ENCODE assay signal across 8 cellular contexts in the genomic region with DNA sequence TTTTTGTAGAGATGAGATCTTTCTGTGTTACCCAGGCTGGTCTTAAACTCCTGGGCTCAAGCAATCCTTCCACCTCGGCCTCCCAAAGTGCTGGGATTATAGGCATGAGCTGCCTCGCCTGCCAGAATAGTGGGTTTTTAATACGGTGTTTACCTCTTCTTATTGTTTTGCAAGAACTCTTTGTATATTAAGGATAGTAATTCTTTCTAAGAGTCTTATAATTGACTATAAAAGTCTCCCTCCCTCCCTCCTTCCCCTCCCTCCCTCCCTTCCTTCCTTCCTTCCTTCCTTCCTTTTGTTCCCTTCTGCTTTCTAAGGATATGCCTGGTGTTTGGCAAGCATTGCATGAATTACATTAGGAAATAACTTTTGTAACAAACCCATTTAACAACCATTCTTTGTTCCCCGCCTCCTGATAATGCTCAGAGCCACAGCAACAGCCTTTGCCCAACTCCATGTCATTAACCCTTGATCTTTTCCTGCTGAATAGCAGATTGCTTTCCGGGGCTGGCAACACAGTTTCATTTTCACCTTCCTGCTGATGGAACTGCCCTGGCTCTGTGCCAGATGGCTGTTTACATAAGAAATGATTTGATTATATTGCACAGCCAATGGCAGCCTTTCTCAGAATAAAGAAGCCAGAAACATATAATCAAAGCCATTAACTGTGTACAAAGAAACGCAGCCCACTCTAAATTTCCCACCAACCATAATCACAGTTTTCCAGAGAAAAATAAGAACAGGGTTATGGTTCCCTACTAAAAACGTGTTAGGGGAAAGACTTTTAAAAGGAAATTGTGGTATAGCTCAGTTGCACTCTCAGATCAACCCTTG.
DNase-seq lines count a peak whose midpoint lies in the region; ATAC-seq, FAIRE-seq and TF ChIP-seq lines count a peak whose summit lies in the region.

No MANE protein-coding gene starts in this region.

- no peak for ATAC-seq in A549
- peak; percentile 53 for ATAC-seq in PC-3
- peak; percentile 52 for ATAC-seq in omental fat pad (ENCODE audit: low FRiP score)

- TF ChIP-seq CTCF in A549 (IDR thresholded peaks at IDR 0.05) (no peak), PC-3 (conservative IDR thresholded peaks at IDR 0.05; ENCODE audit: low read depth, low read length) (no peak), choroid plexus epithelial cell (conservative IDR thresholded peaks at IDR 0.05; ENCODE audit: low read depth, low read length) (no peak), omental fat pad (IDR thresholded peaks at IDR 0.05) (no peak), D721Med (IDR thresholded peaks at IDR 0.05; ENCODE audit: insufficient read depth, missing control alignments) (no peak)

- POLR2A ChIA-PET in A549 (lab: Yijun Ruan, JAX) = no interaction called here
- POLR2A ChIA-PET in PC-3 (lab: Charles Lee; ENCODE audit: unreplicated experiment) = no interaction called here

- H3K4me1 ChIP-seq in A549 (peaks cover 19% of the 10 kb centered on the region), PC-3 (ENCODE audit: insufficient read depth, low read length) (peaks cover 8% of the 10 kb centered on the region; the same call in 1 of the 2 replicates)

- BruUV-seq in PC-3 (replicated peaks; lab: Mats Ljungman, UMichigan) = no TSS peak

- H3K4me2 ChIP-seq in A549 = peak overlapping the region; percentile 45
- peak overlapping the region; percentile 45 for H3K4me2 ChIP-seq in PC-3 (ENCODE audit: low read length)

- CTCF ChIA-PET in A549 (lab: Yijun Ruan, JAX) (interaction anchor here (1.0 to 1.6 kb wide), 4 partner anchors 14 to 57 kb away, joined by 3 to 4 read pairs (median 4); no protein-coding TSS in a partner anchor), PC-3 (lab: Charles Lee) (no interaction called here)

- H4K20me1 ChIP-seq in PC-3 (ENCODE audit: low read length) = no peaks in the 10 kb centered on the region

- intact Hi-C loops in PC-3 (cut with micrococcal nuclease) = no loop called here

- H3K9ac ChIP-seq in PC-3 (ENCODE audit: low read length) = no peak overlapping the region

- TF ChIP-seq EP300 in A549 (IDR thresholded peaks at IDR 0.05) (no peak), Ishikawa (IDR thresholded peaks at IDR 0.05; ENCODE audit: borderline replicate concordance) (0 out of 2 replicates have a peak, but pooled peaks have one; percentile 31)

- H3K27me3 ChIP-seq in PC-3 (ENCODE audit: low read length) = no peaks in the 10 kb centered on the region

- no peak for TF ChIP-seq RAD21 in A549 (conservative IDR thresholded peaks at IDR 0.05 in 1 of 2, IDR thresholded peaks at IDR 0.05 in 1 of 2)
- TF ChIP-seq RAD21 in Ishikawa (IDR thresholded peaks at IDR 0.05; ENCODE audit: low read depth) = no peak

- H3K9me2 ChIP-seq in PC-3 (replicated peaks; ENCODE audit: low read length) = no peaks in the 10 kb centered on the region

- H2AFZ ChIP-seq in PC-3 (ENCODE audit: low read length) = no peak overlapping the region

- H3K9me3 ChIP-seq in A549 (no peaks in the 10 kb centered on the region), PC-3 (ENCODE audit: low read length) (no peaks in the 10 kb centered on the region)

- WGBS in A549 (ENCODE audit: missing lambda C conversion rate) = 60% methylated on average over 7 of the region's 7 CpGs

- peak in 1 of 2 experiments; percentile 65 for DNase-seq in A549 (ENCODE audit: low read depth in 1 of 2, low spot score in 1 of 2)
- peak; percentile 80 for DNase-seq in PC-3
- peak; percentile 84 for DNase-seq in choroid plexus epithelial cell (ENCODE audit: low read depth)
- peak; percentile 83 for DNase-seq in omental fat pad (ENCODE audit: low spot score)
- DNase-seq in D721Med (ENCODE audit: insufficient read length, low spot score) = no peak
- DNase-seq in retina = no peak
- DNase-seq in ACHN = no peak

- no peaks in the 10 kb centered on the region for H3K36me3 ChIP-seq in PC-3 (ENCODE audit: low read depth, low read length)

- in situ Hi-C loops in ACHN (cut with HindIII; ENCODE audit: low pct_ligation_motif_present, low pct_unique_long_range_greater_than_20kb, low sequenced_read_pairs) = no loop called here

- no peak for TF ChIP-seq POLR2A in A549 (IDR thresholded peaks at IDR 0.05; ENCODE audit: low read length)

- FAIRE-seq in A549 (lab: Jason Lieb, UNC) = no peak
- FAIRE-seq in D721Med (lab: Jason Lieb, UNC) = no peak

- H3K79me2 ChIP-seq in PC-3 (ENCODE audit: low read length) = no peaks in the 10 kb centered on the region

- peak overlapping the region; percentile 14 to 75; a peak in 4 of 6 replicates for H3K27ac ChIP-seq in A549
- H3K27ac ChIP-seq in PC-3 (ENCODE audit: low read length) = no peak overlapping the region

- H3K4me3 ChIP-seq in A549 (no peak overlapping the region), PC-3 (ENCODE audit: low read length) (no peak overlapping the region), choroid plexus epithelial cell (ENCODE audit: low read depth, low read length) (no peak overlapping the region)

- no peaks in the 10 kb centered on the region for H3F3A ChIP-seq in PC-3 (ENCODE audit: low read length, unreplicated experiment)

TF ChIP-seq in A549, 52 proteins besides CTCF, POLR2A, EP300 and RAD21 (continues in another document):
- TF ChIP-seq NPAS2 (CRISPR knock-in tag; IDR thresholded peaks at IDR 0.05; ENCODE audit: borderline replicate concordance) = no peak
- TF ChIP-seq, protein P1, sequence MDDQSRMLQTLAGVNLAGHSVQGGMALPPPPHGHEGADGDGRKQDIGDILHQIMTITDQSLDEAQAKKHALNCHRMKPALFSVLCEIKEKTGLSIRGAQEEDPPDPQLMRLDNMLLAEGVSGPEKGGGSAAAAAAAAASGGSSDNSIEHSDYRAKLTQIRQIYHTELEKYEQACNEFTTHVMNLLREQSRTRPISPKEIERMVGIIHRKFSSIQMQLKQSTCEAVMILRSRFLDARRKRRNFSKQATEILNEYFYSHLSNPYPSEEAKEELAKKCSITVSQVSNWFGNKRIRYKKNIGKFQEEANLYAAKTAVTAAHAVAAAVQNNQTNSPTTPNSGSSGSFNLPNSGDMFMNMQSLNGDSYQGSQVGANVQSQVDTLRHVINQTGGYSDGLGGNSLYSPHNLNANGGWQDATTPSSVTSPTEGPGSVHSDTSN (IDR thresholded peaks at IDR 0.05) = no peak
- TF ChIP-seq JUN (IDR thresholded peaks at IDR 0.05) = no peak
- no peak for TF ChIP-seq JUNB (IDR thresholded peaks at IDR 0.05)
- no peak for TF ChIP-seq NFE2L2 (conservative IDR thresholded peaks at IDR 0.05; ENCODE audit: low read length)
- no peak for TF ChIP-seq SMC3 (IDR thresholded peaks at IDR 0.05)

TF ChIP-seq in Ishikawa, 13 proteins besides CTCF, POLR2A, EP300 and RAD21:
- TF ChIP-seq, protein P2, sequence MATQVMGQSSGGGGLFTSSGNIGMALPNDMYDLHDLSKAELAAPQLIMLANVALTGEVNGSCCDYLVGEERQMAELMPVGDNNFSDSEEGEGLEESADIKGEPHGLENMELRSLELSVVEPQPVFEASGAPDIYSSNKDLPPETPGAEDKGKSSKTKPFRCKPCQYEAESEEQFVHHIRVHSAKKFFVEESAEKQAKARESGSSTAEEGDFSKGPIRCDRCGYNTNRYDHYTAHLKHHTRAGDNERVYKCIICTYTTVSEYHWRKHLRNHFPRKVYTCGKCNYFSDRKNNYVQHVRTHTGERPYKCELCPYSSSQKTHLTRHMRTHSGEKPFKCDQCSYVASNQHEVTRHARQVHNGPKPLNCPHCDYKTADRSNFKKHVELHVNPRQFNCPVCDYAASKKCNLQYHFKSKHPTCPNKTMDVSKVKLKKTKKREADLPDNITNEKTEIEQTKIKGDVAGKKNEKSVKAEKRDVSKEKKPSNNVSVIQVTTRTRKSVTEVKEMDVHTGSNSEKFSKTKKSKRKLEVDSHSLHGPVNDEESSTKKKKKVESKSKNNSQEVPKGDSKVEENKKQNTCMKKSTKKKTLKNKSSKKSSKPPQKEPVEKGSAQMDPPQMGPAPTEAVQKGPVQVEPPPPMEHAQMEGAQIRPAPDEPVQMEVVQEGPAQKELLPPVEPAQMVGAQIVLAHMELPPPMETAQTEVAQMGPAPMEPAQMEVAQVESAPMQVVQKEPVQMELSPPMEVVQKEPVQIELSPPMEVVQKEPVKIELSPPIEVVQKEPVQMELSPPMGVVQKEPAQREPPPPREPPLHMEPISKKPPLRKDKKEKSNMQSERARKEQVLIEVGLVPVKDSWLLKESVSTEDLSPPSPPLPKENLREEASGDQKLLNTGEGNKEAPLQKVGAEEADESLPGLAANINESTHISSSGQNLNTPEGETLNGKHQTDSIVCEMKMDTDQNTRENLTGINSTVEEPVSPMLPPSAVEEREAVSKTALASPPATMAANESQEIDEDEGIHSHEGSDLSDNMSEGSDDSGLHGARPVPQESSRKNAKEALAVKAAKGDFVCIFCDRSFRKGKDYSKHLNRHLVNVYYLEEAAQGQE (IDR thresholded peaks at IDR 0.05; ENCODE audit: low read depth) = no peak
- TF ChIP-seq, protein P3, sequence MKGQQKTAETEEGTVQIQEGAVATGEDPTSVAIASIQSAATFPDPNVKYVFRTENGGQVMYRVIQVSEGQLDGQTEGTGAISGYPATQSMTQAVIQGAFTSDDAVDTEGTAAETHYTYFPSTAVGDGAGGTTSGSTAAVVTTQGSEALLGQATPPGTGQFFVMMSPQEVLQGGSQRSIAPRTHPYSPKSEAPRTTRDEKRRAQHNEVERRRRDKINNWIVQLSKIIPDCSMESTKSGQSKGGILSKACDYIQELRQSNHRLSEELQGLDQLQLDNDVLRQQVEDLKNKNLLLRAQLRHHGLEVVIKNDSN (IDR thresholded peaks at IDR 0.05) = no peak
- TF ChIP-seq, protein P4, sequence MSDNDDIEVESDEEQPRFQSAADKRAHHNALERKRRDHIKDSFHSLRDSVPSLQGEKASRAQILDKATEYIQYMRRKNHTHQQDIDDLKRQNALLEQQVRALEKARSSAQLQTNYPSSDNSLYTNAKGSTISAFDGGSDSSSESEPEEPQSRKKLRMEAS (IDR thresholded peaks at IDR 0.05) = no peak
- TF ChIP-seq NFIC (IDR thresholded peaks at IDR 0.05) (peak; percentile 92), CEBPB (IDR thresholded peaks at IDR 0.05) (peak; percentile 29; the same call in 1 of the 2 replicates), TCF12 (IDR thresholded peaks at IDR 0.05; ENCODE audit: low read depth) (no peak), FOXM1 (IDR thresholded peaks at IDR 0.05; ENCODE audit: borderline replicate concordance, low read depth) (peak; percentile 20; the same call in 1 of the 2 replicates), TAF1 (IDR thresholded peaks at IDR 0.05; ENCODE audit: low read depth) (no peak), YY1 (IDR thresholded peaks at IDR 0.05; ENCODE audit: low read depth) (no peak), TEAD4 (IDR thresholded peaks at IDR 0.05) (no peak), ZBTB7A (IDR thresholded peaks at IDR 0.05; ENCODE audit: low read depth) (no peak), EGR1 (IDR thresholded peaks at IDR 0.05) (no peak), CREB1 (IDR thresholded peaks at IDR 0.05; ENCODE audit: low read depth) (no peak)

Comparison
In these comparisons a context has a peak if more than half of its experiments do, and no peak if none do; other contexts are left out.
1. ATAC-seq: peak in PC-3 (single experiment) and omental fat pad (single experiment); none in A549 (0 of 2).
2. DNase-seq: peak in PC-3 (single experiment), choroid plexus epithelial cell (single experiment) and omental fat pad (single experiment); none in D721Med (single experiment), retina (single experiment) and ACHN (single experiment).